Comparison of ENCODE assay signal across 8 cellular contexts in the genomic region with DNA sequence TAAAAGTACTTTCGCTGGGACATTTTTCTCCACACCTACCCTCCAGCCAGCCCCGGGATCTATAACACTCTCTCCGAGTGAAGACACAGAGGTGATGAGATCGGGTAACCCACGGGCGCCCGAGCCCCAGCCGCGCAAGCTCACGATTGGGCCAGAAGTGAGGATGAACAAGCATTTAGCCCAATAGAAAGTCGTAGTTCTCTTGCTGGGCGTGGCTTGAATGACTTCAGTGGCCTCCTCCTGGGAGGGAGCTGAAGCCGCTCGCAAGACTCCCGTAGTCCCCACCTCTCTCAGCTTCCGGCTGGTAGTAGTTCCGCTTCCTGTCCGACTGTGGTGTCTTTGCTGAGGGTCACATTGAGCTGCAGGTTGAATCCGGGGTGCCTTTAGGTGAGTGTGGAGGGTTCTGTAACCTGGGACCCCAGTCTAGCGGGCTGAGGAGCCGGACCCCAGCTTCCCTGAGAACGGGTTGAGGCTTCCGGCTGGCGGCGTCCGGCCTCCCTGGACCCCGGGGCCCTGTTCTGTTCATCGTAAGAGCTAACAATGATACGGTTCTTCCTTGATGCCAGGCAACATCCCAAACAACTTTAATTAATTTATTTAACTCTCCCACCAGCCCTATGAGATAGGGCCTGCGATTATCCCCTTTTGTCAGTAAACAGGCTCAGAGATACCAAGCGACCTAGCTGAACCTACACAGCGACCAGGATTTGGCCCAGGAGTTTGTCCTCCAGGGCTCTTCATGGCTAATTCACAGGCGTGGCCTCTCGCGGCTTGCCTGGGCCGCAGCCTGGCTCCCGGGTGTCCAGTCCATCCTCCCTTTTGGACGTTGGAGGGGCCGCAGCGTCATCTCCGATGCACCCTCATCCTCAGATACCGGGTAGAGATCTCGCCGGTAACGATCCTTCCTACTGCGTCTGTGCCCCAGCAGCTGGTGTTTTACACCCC. TPM values are rescaled to one million over a fixed set of nuclear protein-coding genes. Genes with fewer than 3 reads are reported as not detected.
A peak's percentile ranks its signal among the peaks of the same experiment; 100 is the strongest.
DNase-seq lines count a peak whose midpoint lies in the region; ATAC-seq, FAIRE-seq and TF ChIP-seq lines count a peak whose summit lies in the region.

Gene COX6B1 (plus strand): TSS at position 307 of the 945 bp plus-strand sequence. CDS start 2,921 bp downstream, outside the sequence.

- 0% methylated on average over 46 of the region's 46 CpGs for WGBS in heart right ventricle, 2 donors

- peak; percentile 96 for TF ChIP-seq POLR2A in GM12891 (IDR thresholded peaks at IDR 0.05; ENCODE audit: low read depth, low read length)

- ATAC-seq in HG02870 (IDR thresholded peaks at IDR 0.05; ENCODE audit: unreplicated experiment) (peak; percentile 55), heart right ventricle (peak; percentile 78 to 88 (median 84)), upper lobe of right lung (peak; percentile 85)

- peaks cover 6 to 62% (median 44%) of the 10 kb centered on the region in 9 donors for H3K4me1 ChIP-seq in heart right ventricle
- H3K4me1 ChIP-seq in upper lobe of right lung, result peaks cover 17% of the 10 kb centered on the region

- H3K9me3 ChIP-seq in heart right ventricle, result no peaks in the 10 kb centered on the region
- H3K9me3 ChIP-seq in upper lobe of right lung, result no peaks in the 10 kb centered on the region

- no peak for TF ChIP-seq CTCF in heart right ventricle (IDR thresholded peaks at IDR 0.05)
- TF ChIP-seq CTCF in upper lobe of right lung (IDR thresholded peaks at IDR 0.05), result no peak

- intact Hi-C loops in T-helper 1 cell treated with Interleukin-12 subunit alpha and Interleukin-12 subunit beta and Interleukin-4 antibody, amounts not matched to agents 30 ng/mL and 1 ng/mL, for 36 hours (cut with micrococcal nuclease), result loop anchor here (1.0 to 10.0 kb wide), 13 partner anchors 20 to 567 kb away; partner anchors contain the start of genes ALKBH6, ARHGAP33, HAUS5 and TMEM147
- intact Hi-C loops in heart right ventricle (cut with DNase I) (loop anchor here in 2 of 10 donors (1.0 to 10.0 kb wide), 2 partner anchors 99 to 103 kb away; partner anchors contain the start of gene TMEM147 (in 1 of the 2)), posterior vena cava (cut with DNase I) (no loop called here), upper lobe of right lung (cut with DNase I) (no loop called here)

- peak; percentile 93 for DNase-seq in GM12891 (ENCODE audit: insufficient read length, low spot score)
- DNase-seq in NCI-H146 treated with DMSO at 0.1 percent for 48 hours (lab: John Stamatoyannopoulos, UW; ENCODE audit: unreplicated experiment), result peak; percentile 98
- DNase-seq in amniotic epithelial cell (ENCODE audit: low read depth), result peak; percentile 97
- DNase-seq in heart right ventricle, result peak; percentile 85 to 97
- DNase-seq in posterior vena cava (ENCODE audit: low spot score), result peak; percentile 97
- peak; percentile 92 for DNase-seq in upper lobe of right lung

- H3K27ac ChIP-seq in heart right ventricle (peak within 1 kb of the TSS; percentile 88 to 97 (median 95)), upper lobe of right lung (peak within 1 kb of the TSS; percentile 90)

- H3K4me3 ChIP-seq in heart right ventricle, result peak within 1 kb of the TSS; percentile 63 to 98 (median 87)
- peak within 1 kb of the TSS; percentile 91 for H3K4me3 ChIP-seq in upper lobe of right lung

- H3K27me3 ChIP-seq in heart right ventricle (no peaks in the 10 kb centered on the region), upper lobe of right lung (no peaks in the 10 kb centered on the region)

- FAIRE-seq in GM12891 (lab: Jason Lieb, UNC), result peak; percentile 97

- H3K36me3 ChIP-seq in heart right ventricle, result peaks cover 0 to 40% (median 23%) of the 10 kb centered on the region in 9 donors
- peaks cover 27% of the 10 kb centered on the region for H3K36me3 ChIP-seq in upper lobe of right lung

TF ChIP-seq in GM12891, 5 proteins besides CTCF, POLR2A, EP300 and RAD21:
- TF ChIP-seq POU2F2 (IDR thresholded peaks at IDR 0.05; ENCODE audit: low read depth, low read length), result peak; percentile 74
- peak; percentile 53 for TF ChIP-seq SPI1 (IDR thresholded peaks at IDR 0.05; ENCODE audit: low read depth, low read length)
- TF ChIP-seq POLR2AphosphoS5 (IDR thresholded peaks at IDR 0.05; ENCODE audit: low read depth, low read length), result peak; percentile 95
- TF ChIP-seq PAX5 (IDR thresholded peaks at IDR 0.05; ENCODE audit: insufficient read depth, low read length, severe bottlenecking), result no peak
- TF ChIP-seq TAF1 (IDR thresholded peaks at IDR 0.05; ENCODE audit: low read depth, low read length), result peak; percentile 85
TF ChIP-seq in GM12891: peak in this region for 4.

RNA-seq across cellular contexts. Expression of gene COX6B1, which starts in this region (rescaled TPM):
- polyA plus RNA-seq in GM12891 (2012; ENCODE audit: low read depth, missing spikeins), result 822 TPM
- total RNA-seq in T-helper 1 cell treated with Interleukin-12 subunit alpha and Interleukin-12 subunit beta and Interleukin-4 antibody, amounts not matched to agents 30 ng/mL and 1 ng/mL, for 36 hours, result 450 and 452 TPM in 2 replicates
- total RNA-seq in heart right ventricle, result 1,000 to 10,000 TPM; 1,085 to 1,585 (median 1,381) TPM
- 1,000 to 10,000 TPM; 2,189 to 5,346 TPM for polyA plus RNA-seq in heart right ventricle
- 100 to 1,000 TPM; 228 to 290 TPM for total RNA-seq in posterior vena cava
- 226 TPM for total RNA-seq in upper lobe of right lung

Comparison
In these comparisons a context has a peak if more than half of its experiments do, and no peak if none do; other contexts are left out.
1. Peak in every context shown above with its lines: DNase-seq, ATAC-seq, H3K4me3 ChIP-seq and H3K27ac ChIP-seq.